Comparison of ENCODE assay signal across 8 cellular contexts in the genomic region with DNA sequence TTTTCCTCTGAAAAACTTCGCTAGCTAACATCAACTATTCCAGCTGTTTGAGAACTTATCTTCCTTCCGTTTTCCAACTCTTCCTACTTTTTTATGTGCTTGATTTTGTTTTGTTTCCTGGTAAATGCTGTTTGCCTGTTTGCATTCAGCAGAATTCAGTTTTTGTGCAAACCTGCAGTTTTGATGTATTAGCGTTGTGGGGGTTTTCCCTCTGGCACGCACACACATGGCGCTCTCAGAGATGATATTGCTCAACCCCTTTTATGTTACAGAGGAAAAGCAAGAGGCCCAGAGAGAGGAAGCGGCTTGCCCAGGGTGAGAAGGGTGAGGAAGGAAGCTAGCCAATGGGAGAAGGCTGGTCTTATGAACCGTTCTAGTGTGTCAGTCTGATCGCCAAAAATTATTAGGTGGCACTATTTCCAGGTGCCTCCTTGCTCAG. TPM values are rescaled to one million over a fixed set of nuclear protein-coding genes. Genes with fewer than 3 reads are reported as not detected.
DNase-seq lines count a peak whose midpoint lies in the region; ATAC-seq and FAIRE-seq lines count a peak whose summit lies in the region.

No MANE protein-coding gene starts in this region.

- peaks cover 0 to 4% (median 0%) of the 10 kb centered on the region in 8 donors for H3K9me3 Mint-ChIP-seq in CD4-positive, alpha-beta memory T cell

- peak overlapping the region; percentile 81 to 99 (median 96) for H3K27ac Mint-ChIP-seq in CD4-positive, alpha-beta memory T cell

- peaks cover 47% of the 10 kb centered on the region for H3K4me1 ChIP-seq in CD4-positive, alpha-beta memory T cell (ENCODE audit: insufficient read depth, low read length)

- peak overlapping the region; percentile 93 to 100 (median 99) for H3K4me3 Mint-ChIP-seq in CD4-positive, alpha-beta memory T cell

- H3K27me3 ChIP-seq in CD4-positive, alpha-beta memory T cell (ENCODE audit: insufficient read depth, low read length) = no peaks in the 10 kb centered on the region

- peak overlapping the region; percentile 70 to 85 for H3K4me3 ChIP-seq in CD4-positive, alpha-beta memory T cell (ENCODE audit: low read length in 2 of 2)

- peak overlapping the region; percentile 73 for H3K27ac ChIP-seq in CD4-positive, alpha-beta memory T cell (ENCODE audit: low read depth, low read length)
- H3K27ac ChIP-seq in KOPT-K1 (ENCODE audit: low read depth, low read length, poor library complexity, severe bottlenecking) = peak overlapping the region; percentile 96
- peak overlapping the region; percentile 72 for H3K27ac ChIP-seq in caudate nucleus (ENCODE audit: low read depth, low read length)

- H3K36me3 Mint-ChIP-seq in CD4-positive, alpha-beta memory T cell = peaks cover 11 to 24% of the 10 kb centered on the region in 2 donors

- no peaks in the 10 kb centered on the region for H3K27me3 Mint-ChIP-seq in CD4-positive, alpha-beta memory T cell

- ATAC-seq in GM21515 (IDR thresholded peaks at IDR 0.05; ENCODE audit: unreplicated experiment) = peak; percentile 41

- intact Hi-C loops in CD4-positive, alpha-beta memory T cell (cut with micrococcal nuclease) = loop anchor here (5.0 to 10.0 kb wide), 4 partner anchors 204 to 1887 kb away; partner anchors contain the start of genes CHORDC1 and TMEM135

- no peak for FAIRE-seq in frontal cortex (lab: Jason Lieb, UNC)

- DNase-seq in CD4-positive, alpha-beta memory T cell = peak; percentile 49 to 76 (median 53)
- DNase-seq in T-helper 9 cell (peak; percentile 31), caudate nucleus (lab: John Stamatoyannopoulos, UW) (peak in 8 of 61 donors; percentile 1 to 31 (median 4)), kidney glomerular epithelial cell (lab: John Stamatoyannopoulos, UW) (peak; percentile 57), frontal cortex (ENCODE audit: low spot score in 2 of 2) (no peak)
- DNase-seq in stimulated activated CD4-positive, alpha-beta T cell treated with anti-CD3 and anti-CD28 coated beads, Interleukin-1b, Interleukin-23, amount 100 ng/mL, for 48 hours = peak; percentile 76

- H3K36me3 ChIP-seq in CD4-positive, alpha-beta memory T cell (ENCODE audit: insufficient read depth, low read length) = peaks cover 2% of the 10 kb centered on the region
- peaks cover 19% of the 10 kb centered on the region for H3K36me3 ChIP-seq in KOPT-K1 (ENCODE audit: insufficient read depth, low read length)

- POLR2A ChIA-PET in CD4-positive, alpha-beta memory T cell (lab: Charles Lee; ENCODE audit: partially characterized antibody) = interaction anchor here (0.7 to 4.4 kb wide), 15 partner anchors 10 to 83 kb away, joined by 3 to 64 read pairs (median 6); no protein-coding TSS in a partner anchor

- peaks cover 32 to 65% (median 50%) of the 10 kb centered on the region in 4 donors for H3K4me1 Mint-ChIP-seq in CD4-positive, alpha-beta memory T cell

- CTCF ChIA-PET in CD4-positive, alpha-beta memory T cell (lab: Charles Lee; ENCODE audit: partially characterized antibody) = interaction anchor here (1.0 to 3.1 kb wide), 7 partner anchors 10 to 260 kb away, joined by 3 to 17 read pairs (median 4); no protein-coding TSS in a partner anchor

- H3K9me3 ChIP-seq in CD4-positive, alpha-beta memory T cell (ENCODE audit: control insufficient read depth in 1 of 2, low read length in 2 of 2) = no peaks in the 10 kb centered on the region
- H3K9me3 ChIP-seq in KOPT-K1 (ENCODE audit: insufficient read depth, low read length, poor library complexity, severe bottlenecking) = no peaks in the 10 kb centered on the region

RNA-seq across cellular contexts. Expression of gene CTSC, which starts 0.7 kb away (rescaled TPM):
- 10 to 100 TPM; 57.1 to 60.0 TPM for total RNA-seq in CD4-positive, alpha-beta memory T cell
- polyA plus RNA-seq in CD4-positive, alpha-beta memory T cell = 100 to 1,000 TPM; 139 to 161 TPM
- total RNA-seq in frontal cortex = 11.0 TPM

Comparison
In these comparisons a context has a peak if more than half of its experiments do, and no peak if none do; other contexts are left out.
1. DNase-seq: peak in CD4-positive, alpha-beta memory T cell (5 of 5), T-helper 9 cell (single experiment), kidney glomerular epithelial cell (single experiment) and stimulated activated CD4-positive, alpha-beta T cell treated with anti-CD3 and anti-CD28 coated beads, Interleukin-1b, Interleukin-23, amount 100 ng/mL, for 48 hours (single experiment); none in frontal cortex (0 of 2).
2. Peak in every context shown above with its lines, with median percentiles within 50 percentile points of each other: H3K27ac ChIP-seq.